Comparison of ENCODE assay signal across 13 cellular contexts in the genomic region with DNA sequence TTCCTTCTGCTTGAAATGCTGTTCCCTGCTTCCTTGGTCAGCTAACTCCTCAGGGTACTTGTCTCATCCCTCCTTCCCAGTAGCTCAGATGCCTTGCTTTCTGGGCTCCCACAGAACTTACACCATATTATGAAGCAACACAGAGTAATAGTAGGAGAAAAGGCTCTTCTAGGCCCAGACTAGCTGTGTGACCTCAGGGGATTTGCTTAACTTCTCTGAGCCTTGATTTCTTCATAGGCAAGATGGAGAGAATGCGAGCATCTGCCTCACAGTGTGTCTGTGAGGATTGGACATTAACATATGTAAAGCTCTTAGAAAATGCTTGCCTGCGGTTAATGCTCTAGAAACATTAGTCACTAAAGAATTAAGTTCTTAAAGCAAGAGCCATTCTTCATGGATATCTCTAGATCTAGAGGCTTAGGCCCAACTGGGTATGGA. TPM values are rescaled to one million over a fixed set of nuclear protein-coding genes. Genes with fewer than 3 reads are reported as not detected.
A peak's percentile ranks its signal among the peaks of the same experiment; 100 is the strongest.
DNase-seq lines count a peak whose midpoint lies in the region; ATAC-seq, FAIRE-seq and TF ChIP-seq lines count a peak whose summit lies in the region.
"Had no signal": no experiment of that assay in that cellular context is flagged by ENCODE, and none has a peak within 500 bp of the region (broad histone marks: within the 10 kb centered on the region; RNA-seq: fewer than 3 reads in every experiment).

No MANE protein-coding gene starts in this region.

- H3K27ac ChIP-seq in DOHH2 (ENCODE audit: low read depth, low read length), result peak overlapping the region; percentile 44
- H3K27ac ChIP-seq in OCI-LY1 (ENCODE audit: low read depth, low read length, poor library complexity, severe bottlenecking), result peak overlapping the region; percentile 59
- H3K27ac ChIP-seq in esophagus squamous epithelium, result peak overlapping the region in 3 of 4 donors; percentile 3 to 74 (median 73)
- H3K27ac ChIP-seq in sigmoid colon, result peak overlapping the region in 2 of 4 donors; percentile 33 to 46

- TF ChIP-seq POLR2A in esophagus squamous epithelium (IDR thresholded peaks at IDR 0.05), result no peak
- TF ChIP-seq POLR2A in sigmoid colon (IDR thresholded peaks at IDR 0.05), result no peak

- H3K79me2 ChIP-seq in DOHH2 (ENCODE audit: control insufficient read depth, low read length) (no peaks in the 10 kb centered on the region), OCI-LY1 (ENCODE audit: insufficient read depth, low read length) (no peaks in the 10 kb centered on the region)

- 0 out of 2 replicates have a peak, but pooled peaks cover 5% of the 10 kb centered on the region for H3F3A ChIP-seq in DOHH2 (ENCODE audit: control insufficient read depth, insufficient read depth)
- H3F3A ChIP-seq in OCI-LY1 (ENCODE audit: insufficient read depth, low read length), result 0 out of 2 replicates have a peak, but pooled peaks cover 3% of the 10 kb centered on the region

- intact Hi-C loops in esophagus squamous epithelium (cut with DNase I) (no loop called here), sigmoid colon (cut with DNase I) (no loop called here)

- H4K20me1 ChIP-seq in DOHH2 (ENCODE audit: control insufficient read depth, insufficient read depth, low read depth, low read length) (no peaks in the 10 kb centered on the region), OCI-LY1 (ENCODE audit: insufficient read depth, low read length) (no peaks in the 10 kb centered on the region)

- FAIRE-seq in D721Med (lab: Jason Lieb, UNC), result no peak

- TF ChIP-seq EP300 in sigmoid colon (IDR thresholded peaks at IDR 0.05), result no peak

- H3K4me1 ChIP-seq in DOHH2 (ENCODE audit: control insufficient read depth, low read length) (peaks cover 34% of the 10 kb centered on the region), OCI-LY1 (ENCODE audit: insufficient read depth, low read length, severe bottlenecking) (peaks cover 36% of the 10 kb centered on the region), esophagus squamous epithelium (peaks cover 3 to 32% (median 3%) of the 10 kb centered on the region in 3 donors), sigmoid colon (peaks cover 0 to 7% (median 3%) of the 10 kb centered on the region in 4 donors)

- H3K4me2 ChIP-seq in DOHH2 (ENCODE audit: low read length), result peak overlapping the region; percentile 73
- H3K4me2 ChIP-seq in OCI-LY1 (ENCODE audit: low read length), result peak overlapping the region; percentile 31; the same call in 1 of the 2 replicates

- H3K9me2 ChIP-seq in DOHH2 (replicated peaks; ENCODE audit: control insufficient read depth, low read length), result no peaks in the 10 kb centered on the region
- H3K9me2 ChIP-seq in OCI-LY1 (ENCODE audit: low read depth, low read length), result no peaks in the 10 kb centered on the region

- H3K9ac ChIP-seq in OCI-LY1 (ENCODE audit: low read length), result no peak overlapping the region

- 83 to 92% methylated on average over 2 of the region's 2 CpGs for WGBS in esophagus squamous epithelium, 2 donors
- 93 to 96% methylated on average over 2 of the region's 2 CpGs for WGBS in sigmoid colon, 2 donors

- H3K36me3 ChIP-seq in DOHH2 (ENCODE audit: control insufficient read depth, low read length), result no peaks in the 10 kb centered on the region
- no peaks in the 10 kb centered on the region for H3K36me3 ChIP-seq in OCI-LY1 (ENCODE audit: insufficient read depth, low read length)
- H3K36me3 ChIP-seq in esophagus squamous epithelium, result no peaks in the 10 kb centered on the region
- no peaks in the 10 kb centered on the region for H3K36me3 ChIP-seq in sigmoid colon

- no peak for ATAC-seq in GM18867 (IDR thresholded peaks at IDR 0.05; ENCODE audit: unreplicated experiment)

- H3K27me3 ChIP-seq in DOHH2 (ENCODE audit: control insufficient read depth, low read length) (no peaks in the 10 kb centered on the region), OCI-LY1 (ENCODE audit: insufficient read depth, low read length) (no peaks in the 10 kb centered on the region), esophagus squamous epithelium (no peaks in the 10 kb centered on the region), sigmoid colon (peaks cover 0 to 2% (median 0%) of the 10 kb centered on the region in 3 donors)

- DNase-seq in esophagus squamous epithelium (lab: John Stamatoyannopoulos, UW), result no peak
- peak; percentile 17 for DNase-seq in sigmoid colon
- DNase-seq in NCI-H2196 (lab: John Stamatoyannopoulos, UW; ENCODE audit: unreplicated experiment), result no peak
- no peak for DNase-seq in D721Med (ENCODE audit: insufficient read length, low spot score)
- DNase-seq in LoVo (ENCODE audit: low spot score), result no peak
- DNase-seq: activated CD4-positive, alpha-beta T cell treated with anti-CD3 and anti-CD28 coated beads, Interleukin-2, amount 50 U/mL, for 48 hours; GF-D8; HFFc6; NCI-H1092 treated with DMSO at 0.1 percent for 48 hours; stimulated activated CD4-positive, alpha-beta T cell treated with anti-CD3 and anti-CD28 coated beads, Interleukin-2, amount 100 ng/mL, for 24 hours had no signal

- H3K9me3 ChIP-seq in DOHH2 (ENCODE audit: control insufficient read depth, insufficient read depth, low read length) (no peaks in the 10 kb centered on the region), OCI-LY1 (ENCODE audit: low read length) (no peaks in the 10 kb centered on the region), esophagus squamous epithelium (no peaks in the 10 kb centered on the region), sigmoid colon (no peaks in the 10 kb centered on the region)

- TF ChIP-seq CTCF in DOHH2 (IDR thresholded peaks at IDR 0.05; ENCODE audit: low read depth, low read length, poor library complexity, severe bottlenecking) (no peak), OCI-LY1 (IDR thresholded peaks at IDR 0.05; ENCODE audit: low read length) (no peak), esophagus squamous epithelium (IDR thresholded peaks at IDR 0.05) (no peak), sigmoid colon (IDR thresholded peaks at IDR 0.05) (no peak), D721Med (IDR thresholded peaks at IDR 0.05; ENCODE audit: insufficient read depth, missing control alignments) (no peak)

- H2AFZ ChIP-seq in OCI-LY1 (ENCODE audit: low read length), result no peak overlapping the region

- H3K4me3 ChIP-seq in DOHH2 (ENCODE audit: low read length) (peak overlapping the region; percentile 61), OCI-LY1 (ENCODE audit: low read depth, low read length, poor library complexity, severe bottlenecking) (peak overlapping the region; percentile 22), esophagus squamous epithelium (peak overlapping the region in 1 of 4 donors; percentile 51), sigmoid colon (peak overlapping the region in 1 of 4 donors; percentile 20)

RNA-seq across cellular contexts. Expression of a gene that starts 22.3 kb away (rescaled TPM):
- 10 to 100 TPM in 3 of 4 donors, 1 to 10 TPM in 1; 9.4 to 71.4 (median 34.3) TPM for total RNA-seq in esophagus squamous epithelium
- 10 to 100 TPM; 36.0 to 60.9 (median 44.3) TPM for total RNA-seq in sigmoid colon
- 10 to 100 TPM in 1 of 3 donors, 1 to 10 TPM in 2; 3.6 to 39.0 (median 4.9) TPM for polyA plus RNA-seq in sigmoid colon

RNA-seq across cellular contexts. Expression of a gene that starts 36.0 kb away (rescaled TPM):
- total RNA-seq in esophagus squamous epithelium, result 1 to 10 TPM in 3 of 4 donors, under 1 TPM in 1; 0.79 to 8.1 (median 1.8) TPM
- total RNA-seq in sigmoid colon, result 1 to 10 TPM; 1.8 to 6.5 (median 3.1) TPM
- polyA plus RNA-seq in sigmoid colon, result 1 to 10 TPM; 4.4 to 7.8 (median 6.6) TPM
